In the genomic region with DNA sequence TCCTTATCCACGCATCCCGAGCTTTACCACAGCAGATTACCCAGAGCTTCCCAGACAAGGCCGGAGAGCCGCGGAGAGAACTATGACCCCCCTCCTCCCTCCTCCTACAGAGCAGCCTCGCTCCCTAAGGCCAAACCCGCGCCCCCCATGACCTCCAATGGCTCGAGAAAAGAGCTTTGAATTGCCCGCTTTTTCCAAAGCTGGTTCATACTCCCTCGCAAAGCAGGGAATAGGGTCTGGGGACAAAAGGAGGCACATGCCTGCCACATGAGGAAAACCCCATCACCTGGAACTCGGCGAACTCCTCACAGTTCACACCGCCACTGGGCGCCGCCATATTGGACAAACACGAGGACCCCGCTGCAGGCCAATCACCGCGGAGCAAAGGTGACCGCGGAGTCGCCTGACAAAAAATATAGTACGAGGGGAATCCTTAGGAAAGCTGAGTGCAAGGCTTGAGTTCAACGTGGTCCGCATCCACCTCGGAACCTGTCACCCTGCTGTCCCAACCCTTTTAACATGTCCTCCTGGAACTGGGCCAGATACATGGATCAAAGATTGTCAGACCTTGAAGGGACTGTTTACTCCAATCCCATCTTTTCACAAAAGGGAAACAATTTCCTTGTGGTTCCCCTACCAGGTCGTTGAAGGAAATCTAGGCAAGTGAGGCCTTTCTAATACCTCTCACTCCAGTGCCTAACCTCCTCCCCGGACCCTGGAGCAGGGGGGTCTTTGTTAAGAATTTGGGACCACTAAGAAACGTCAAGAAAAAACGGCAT, we compare ENCODE assay signal across 8 cellular contexts. TPM values are rescaled to one million over a fixed set of nuclear protein-coding genes. Genes with fewer than 3 reads are reported as not detected.
A peak's percentile ranks its signal among the peaks of the same experiment; 100 is the strongest.
DNase-seq lines count a peak whose midpoint lies in the region; ATAC-seq and TF ChIP-seq lines count a peak whose summit lies in the region.

Gene MIX23 (minus strand): TSS at position 344 of the 779 bp plus-strand sequence. CDS start 7 bp downstream, at position 337.

- peak within 1 kb of the TSS; percentile 95 for H3K27ac Mint-ChIP-seq in Caco-2 (ENCODE audit: unreplicated experiment)
- H3K27ac Mint-ChIP-seq in activated T-cell treated with anti-CD3 and anti-CD28 coated beads, Interleukin-2, amount 50 U/mL, for 72 hours, result peak within 1 kb of the TSS; percentile 97

- H3K36me3 ChIP-seq in Caco-2 (ENCODE audit: control insufficient read depth, insufficient read depth, low read length) (peaks cover 1% of the 10 kb centered on the region; the same call in 1 of the 2 replicates), esophagus muscularis mucosa (peaks cover 0 to 14% (median 4%) of the 10 kb centered on the region in 4 donors), muscle layer of duodenum (ENCODE audit: control insufficient read depth in 1 of 2, insufficient read depth in 2 of 2, low read length in 2 of 2) (peaks cover 0 to 8% of the 10 kb centered on the region in 2 donors)

- under 1% methylated on average over 31 of the region's 31 CpGs for WGBS in esophagus muscularis mucosa

- H3K27ac ChIP-seq in esophagus muscularis mucosa (replicated peaks in 1 of 4) (peak within 1 kb of the TSS; percentile 89 to 94 (median 92)), muscle layer of duodenum (ENCODE audit: low read length) (peak within 1 kb of the TSS; percentile 98)

- peaks cover 9% of the 10 kb centered on the region for H3K36me3 Mint-ChIP-seq in Caco-2 (ENCODE audit: insufficient read depth, unreplicated experiment)
- H3K36me3 Mint-ChIP-seq in activated T-cell treated with anti-CD3 and anti-CD28 coated beads, Interleukin-2, amount 50 U/mL, for 72 hours (ENCODE audit: insufficient read depth in 2 of 2), result peaks cover 7 to 10% of the 10 kb centered on the region in 2 donors

- H3K27me3 ChIP-seq in Caco-2 (replicated peaks; ENCODE audit: control insufficient read depth, insufficient read depth, low read length) (no peaks in the 10 kb centered on the region), esophagus muscularis mucosa (no peaks in the 10 kb centered on the region), muscle layer of duodenum (ENCODE audit: low read depth, low read length) (no peaks in the 10 kb centered on the region)

- TF ChIP-seq POLR2A in esophagus muscularis mucosa (IDR thresholded peaks at IDR 0.05; ENCODE audit: low read depth), result no peak

- no peaks in the 10 kb centered on the region for H3K9me3 Mint-ChIP-seq in Caco-2 (ENCODE audit: unreplicated experiment)
- no peaks in the 10 kb centered on the region for H3K9me3 Mint-ChIP-seq in activated T-cell treated with anti-CD3 and anti-CD28 coated beads, Interleukin-2, amount 50 U/mL, for 72 hours

- CTCF ChIA-PET in Caco-2 (lab: Charles Lee), result interaction anchor here (0.6 to 2.2 kb wide), 5 partner anchors 10 to 372 kb away, joined by 3 to 40 read pairs (median 4); partner anchors contain the start of gene WDR5B

- BruUV-seq in Caco-2 (replicated peaks; lab: Mats Ljungman, UMichigan), result no TSS peak

- peak; percentile 19 for TF ChIP-seq EP300 in esophagus muscularis mucosa (IDR thresholded peaks at IDR 0.05)

- peak; percentile 90 to 91 for DNase-seq in Caco-2
- peak; percentile 90 to 93 for DNase-seq in Kasumi-1 (lab: John Stamatoyannopoulos, UW)
- DNase-seq in RKO (ENCODE audit: low spot score), result peak; percentile 92
- peak; percentile 87 to 90 for DNase-seq in activated T-cell treated with anti-CD3 and anti-CD28 coated beads, Interleukin-2, amount 50 U/mL, for 72 hours
- DNase-seq in esophagus muscularis mucosa (ENCODE audit: extremely low spot score), result peak; percentile 96
- DNase-seq in stimulated activated CD8-positive, alpha-beta memory T cell treated with anti-CD3 and anti-CD28 coated beads, Interleukin-7, amount 100 ng/mL, for 4 hours (ENCODE audit: low read depth in 2 of 2), result peak; percentile 75 to 78

- ATAC-seq in GM21576 (IDR thresholded peaks at IDR 0.05; ENCODE audit: unreplicated experiment), result peak; percentile 40
- peak; percentile 45 to 54 for ATAC-seq in activated T-cell treated with anti-CD3 and anti-CD28 coated beads, Interleukin-2, amount 50 U/mL, for 72 hours (replicated peaks in 1 of 2)

- H3K4me3 ChIP-seq in Caco-2 (ENCODE audit: low read depth, low read length) (peak within 1 kb of the TSS; percentile 77), esophagus muscularis mucosa (peak within 1 kb of the TSS; percentile 68 to 85 (median 74)), muscle layer of duodenum (ENCODE audit: low read depth in 1 of 2, low read length in 2 of 2) (peak within 1 kb of the TSS; percentile 95 to 100)

- H3K4me1 ChIP-seq in Caco-2 (peaks cover 11% of the 10 kb centered on the region), esophagus muscularis mucosa (peaks cover 18 to 33% (median 29%) of the 10 kb centered on the region in 4 donors), muscle layer of duodenum (ENCODE audit: control insufficient read depth in 1 of 2, insufficient read depth in 2 of 2, low read length in 2 of 2) (peaks cover 10 to 21% of the 10 kb centered on the region in 2 donors)

- H3K9me3 ChIP-seq in Caco-2 (no peaks in the 10 kb centered on the region), esophagus muscularis mucosa (no peaks in the 10 kb centered on the region), muscle layer of duodenum (ENCODE audit: control insufficient read depth in 1 of 2, low read length in 2 of 2) (no peaks in the 10 kb centered on the region)

- no peaks in the 10 kb centered on the region for H3K27me3 Mint-ChIP-seq in Caco-2 (ENCODE audit: insufficient read depth, unreplicated experiment)
- H3K27me3 Mint-ChIP-seq in activated T-cell treated with anti-CD3 and anti-CD28 coated beads, Interleukin-2, amount 50 U/mL, for 72 hours (ENCODE audit: low read depth), result no peaks in the 10 kb centered on the region

- H3K4me1 Mint-ChIP-seq in Caco-2 (ENCODE audit: low read depth, unreplicated experiment), result no peaks in the 10 kb centered on the region
- H3K4me1 Mint-ChIP-seq in activated T-cell treated with anti-CD3 and anti-CD28 coated beads, Interleukin-2, amount 50 U/mL, for 72 hours (ENCODE audit: low read depth), result peaks cover 83% of the 10 kb centered on the region

- POLR2A ChIA-PET in Caco-2 (lab: Charles Lee), result interaction anchor here (0.6 to 2.7 kb wide), 2 partner anchors 33 to 80 kb away, joined by 5 to 19 read pairs; partner anchors contain the start of gene WDR5B

- peak within 1 kb of the TSS; percentile 97 for H3K4me3 Mint-ChIP-seq in Caco-2 (ENCODE audit: unreplicated experiment)
- H3K4me3 Mint-ChIP-seq in activated T-cell treated with anti-CD3 and anti-CD28 coated beads, Interleukin-2, amount 50 U/mL, for 72 hours, result peak within 1 kb of the TSS; percentile 90 to 97

- intact Hi-C loops in Caco-2 (cut with micrococcal nuclease; ENCODE audit: unreplicated experiment), result loop anchor here (2.0 to 5.0 kb wide), 4 partner anchors 34 to 836 kb away; partner anchors contain the start of genes POLQ, SEMA5B and WDR5B
- intact Hi-C loops in esophagus muscularis mucosa (cut with DNase I), result no loop called here

- TF ChIP-seq CTCF in Caco-2 (IDR thresholded peaks at IDR 0.05; ENCODE audit: insufficient read depth in 1 of 2, low read depth in 1 of 2, low read length in 1 of 2, severe bottlenecking in 1 of 2, unreplicated experiment in 1 of 2) (no peak), esophagus muscularis mucosa (IDR thresholded peaks at IDR 0.05) (no peak)

RNA-seq across cellular contexts. Expression of gene MIX23, which starts in this region (rescaled TPM):
- total RNA-seq in Caco-2 (2022), result 85.2 and 86.2 TPM in 2 replicates
- total RNA-seq in activated T-cell treated with anti-CD3 and anti-CD28 coated beads, Interleukin-2, amount 50 U/mL, for 72 hours, result 100 to 1,000 TPM in 1 of 2 donors, 10 to 100 TPM in 1; 94.0 to 133 TPM
- 10 to 100 TPM in 3 of 4 donors, 1 to 10 TPM in 1; 6.4 to 21.6 (median 12.7) TPM for total RNA-seq in esophagus muscularis mucosa

Comparison
In these comparisons a context has a peak if more than half of its experiments do, and no peak if none do; other contexts are left out.
1. Peak in every context shown above with its lines: DNase-seq, ATAC-seq, H3K4me3 ChIP-seq and H3K27ac ChIP-seq.